7 cellular contexts compared by ENCODE assay signal in genomic region chr11:111565111-111565720, GRCh38. TPM values are rescaled to one million over a fixed set of nuclear protein-coding genes. Genes with fewer than 3 reads are reported as not detected.
DNase-seq lines count a peak whose midpoint lies in the region; ATAC-seq, FAIRE-seq and TF ChIP-seq lines count a peak whose summit lies in the region.

No MANE protein-coding gene starts in this region.

- 56 to 63% (median 63%) methylated on average over 4 of the region's 4 CpGs for WGBS in small intestine, 3 donors

- H3K27me3 ChIP-seq in right atrium auricular region = no peaks in the 10 kb centered on the region
- no peaks in the 10 kb centered on the region for H3K27me3 ChIP-seq in small intestine (ENCODE audit: control insufficient read depth in 2 of 2, insufficient read depth in 2 of 2, low read length in 2 of 2)

- H3K4me1 ChIP-seq in right atrium auricular region = no peaks in the 10 kb centered on the region
- no peaks in the 10 kb centered on the region for H3K4me1 ChIP-seq in small intestine (ENCODE audit: control insufficient read depth in 2 of 2, insufficient read depth in 1 of 2, low read depth in 1 of 2, low read length in 1 of 2)

- no peak for FAIRE-seq in small intestine (lab: Jason Lieb, UNC)

- DNase-seq in GM12864 (ENCODE audit: low read depth) (peak; percentile 31), NCI-H1694 (lab: John Stamatoyannopoulos, UW) (peak; percentile 58), T-helper 2 cell (peak in 4 of 5 experiments; percentile 27 to 50 (median 40)), amygdala (lab: John Stamatoyannopoulos, UW) (peak in 35 of 56 donors; percentile 3 to 87 (median 26)), right atrium auricular region (ENCODE audit: low spot score) (peak; percentile 87), small intestine (peak; percentile 72)

- no peaks in the 10 kb centered on the region for H3K9me3 ChIP-seq in right atrium auricular region
- H3K9me3 ChIP-seq in small intestine (ENCODE audit: control insufficient read depth, low read depth) = no peaks in the 10 kb centered on the region

- H3K4me3 ChIP-seq in GM12864 (ENCODE audit: low read depth, low read length) = no peak overlapping the region
- H3K4me3 ChIP-seq in right atrium auricular region = no peak overlapping the region
- no peak overlapping the region for H3K4me3 ChIP-seq in small intestine (ENCODE audit: low read depth in 1 of 2, low read length in 2 of 2)

- H3K27ac ChIP-seq in right atrium auricular region (no peak overlapping the region), small intestine (ENCODE audit: low read depth in 1 of 2, low read length in 1 of 2) (no peak overlapping the region)

- H3K36me3 ChIP-seq in right atrium auricular region (no peaks in the 10 kb centered on the region), small intestine (ENCODE audit: control insufficient read depth in 2 of 2, insufficient read depth in 2 of 2, low read length in 2 of 2) (no peaks in the 10 kb centered on the region)

- ATAC-seq in HG02852 (IDR thresholded peaks at IDR 0.05; ENCODE audit: unreplicated experiment) = no peak

- TF ChIP-seq CTCF in GM12864 (IDR thresholded peaks at IDR 0.05; ENCODE audit: low read depth, low read length, missing control alignments) = peak; percentile 72
- TF ChIP-seq CTCF in right atrium auricular region (IDR thresholded peaks at IDR 0.05) = peak; percentile 79 to 90

RNA-seq across cellular contexts. Expression of gene LAYN, which starts 24.7 kb away (rescaled TPM):
- 10 to 100 TPM in 1 of 2 donors, 1 to 10 TPM in 1; 5.9 to 12.3 TPM for total RNA-seq in right atrium auricular region
- polyA plus RNA-seq in small intestine = 1 to 10 TPM in 2 of 3 donors, not detected in 1; 3.8 to 9.9 TPM

RNA-seq across cellular contexts. Expression of gene SIK2, which starts 37.0 kb away (rescaled TPM):
- 10 to 100 TPM; 23.5 to 28.0 TPM for total RNA-seq in right atrium auricular region
- 1 to 10 TPM; 3.8 to 7.4 (median 3.8) TPM for polyA plus RNA-seq in small intestine

RNA-seq across cellular contexts. Expression of gene HOATZ, which starts 50.6 kb away (rescaled TPM):
- not detected for total RNA-seq in right atrium auricular region
- not detected for polyA plus RNA-seq in small intestine

RNA-seq across cellular contexts. Expression of gene BTG4, which starts 53.0 kb away (rescaled TPM):
- not detected for total RNA-seq in right atrium auricular region
- polyA plus RNA-seq in small intestine = not detected

Comparison
In these comparisons a context has a peak if more than half of its experiments do, and no peak if none do; other contexts are left out.
1. DNase-seq: peak in every context shown above with its lines; median percentile 87 in right atrium auricular region; 72 in small intestine; 58 in NCI-H1694; 40 in T-helper 2 cell; 31 in GM12864; 26 in amygdala.